Comparison of ENCODE assay signal across 9 cellular contexts in genomic region chr3:111668321-111668720, GRCh38. TPM values are rescaled to one million over a fixed set of nuclear protein-coding genes. Genes with fewer than 3 reads are reported as not detected.
DNase-seq lines count a peak whose midpoint lies in the region; ATAC-seq and TF ChIP-seq lines count a peak whose summit lies in the region.
"Had no signal": no experiment of that assay in that cellular context is flagged by ENCODE, and none has a peak within 500 bp of the region (broad histone marks: within the 10 kb centered on the region; RNA-seq: fewer than 3 reads in every experiment).

No MANE protein-coding gene starts in this region.

- ATAC-seq in naive thymus-derived CD8-positive, alpha-beta T cell, result no peak
- ATAC-seq in HG03469 (IDR thresholded peaks at IDR 0.05; ENCODE audit: unreplicated experiment), result no peak

- H3K4me1 Mint-ChIP-seq in activated CD4-positive, alpha-beta T cell treated with anti-CD3 and anti-CD28 coated beads, Interleukin-2, amount 10 ng/mL, durations not matched to agents 7 days and 5 days, result peaks cover 75% of the 10 kb centered on the region
- H3K4me1 Mint-ChIP-seq in activated naive CD8-positive, alpha-beta T cell (ENCODE audit: low read depth), result peaks cover 71% of the 10 kb centered on the region
- peaks cover 25 to 69% (median 59%) of the 10 kb centered on the region in 4 donors for H3K4me1 Mint-ChIP-seq in naive thymus-derived CD8-positive, alpha-beta T cell

- H3K79me2 ChIP-seq in KMS-11 (ENCODE audit: insufficient read depth, low read depth), result no peaks in the 10 kb centered on the region

- peaks cover 58% of the 10 kb centered on the region for H3K36me3 Mint-ChIP-seq in activated CD4-positive, alpha-beta T cell treated with anti-CD3 and anti-CD28 coated beads, Interleukin-2, amount 10 ng/mL, durations not matched to agents 7 days and 5 days (ENCODE audit: low read depth)
- H3K36me3 Mint-ChIP-seq in activated naive CD8-positive, alpha-beta T cell, result peaks cover 11% of the 10 kb centered on the region
- peaks cover 4 to 18% (median 17%) of the 10 kb centered on the region in 3 donors for H3K36me3 Mint-ChIP-seq in naive thymus-derived CD8-positive, alpha-beta T cell

- no peaks in the 10 kb centered on the region for H3K27me3 Mint-ChIP-seq in activated CD4-positive, alpha-beta T cell treated with anti-CD3 and anti-CD28 coated beads, Interleukin-2, amount 10 ng/mL, durations not matched to agents 7 days and 5 days
- H3K27me3 Mint-ChIP-seq in activated naive CD8-positive, alpha-beta T cell, result no peaks in the 10 kb centered on the region
- H3K27me3 Mint-ChIP-seq in naive thymus-derived CD8-positive, alpha-beta T cell, result no peaks in the 10 kb centered on the region

- H3K27me3 ChIP-seq in KMS-11 (ENCODE audit: insufficient read depth, low read depth), result no peaks in the 10 kb centered on the region
- H3K27me3 ChIP-seq: adrenal gland had no signal

- no peaks in the 10 kb centered on the region for H4K20me1 ChIP-seq in KMS-11 (ENCODE audit: insufficient read depth)

- H3K27ac Mint-ChIP-seq in activated CD4-positive, alpha-beta T cell treated with anti-CD3 and anti-CD28 coated beads, Interleukin-2, amount 10 ng/mL, durations not matched to agents 7 days and 5 days, result peak overlapping the region; percentile 76
- peak overlapping the region; percentile 89 for H3K27ac Mint-ChIP-seq in activated naive CD8-positive, alpha-beta T cell
- peak overlapping the region in 9 of 10 donors; percentile 56 to 95 (median 85) for H3K27ac Mint-ChIP-seq in naive thymus-derived CD8-positive, alpha-beta T cell

- no peak overlapping the region for H3K4me3 ChIP-seq in KMS-11 (IDR thresholded peaks at IDR 0.05; ENCODE audit: insufficient read depth, low read depth, low read length)
- H3K4me3 ChIP-seq: adrenal gland had no signal

- no peak overlapping the region for H3K27ac ChIP-seq in KMS-11

- peaks cover 16% of the 10 kb centered on the region for H3K9me3 Mint-ChIP-seq in activated CD4-positive, alpha-beta T cell treated with anti-CD3 and anti-CD28 coated beads, Interleukin-2, amount 10 ng/mL, durations not matched to agents 7 days and 5 days
- H3K9me3 Mint-ChIP-seq in activated naive CD8-positive, alpha-beta T cell (ENCODE audit: low read depth), result no peaks in the 10 kb centered on the region
- peaks cover 0 to 11% (median 3%) of the 10 kb centered on the region in 9 donors for H3K9me3 Mint-ChIP-seq in naive thymus-derived CD8-positive, alpha-beta T cell

- peaks cover 21% of the 10 kb centered on the region for H3K4me1 ChIP-seq in KMS-11 (ENCODE audit: low read depth, poor library complexity, severe bottlenecking)
- H3K4me1 ChIP-seq: adrenal gland had no signal

- no peak for DNase-seq in activated CD4-positive, alpha-beta T cell treated with anti-CD3 and anti-CD28 coated beads, Interleukin-2, amount 10 ng/mL, durations not matched to agents 7 days and 5 days
- no peak for DNase-seq in activated CD4-positive, alpha-beta T cell treated with anti-CD3 and anti-CD28 coated beads, Interleukin-2, amount 50 U/mL, for 1 hour
- no peak for DNase-seq in naive thymus-derived CD8-positive, alpha-beta T cell
- DNase-seq in AG08395 (ENCODE audit: low spot score) (no peak), middle frontal gyrus (ENCODE audit: extremely low spot score, low spot score) (no peak)

- H2AFZ ChIP-seq in KMS-11 (ENCODE audit: low read depth), result peak overlapping the region; percentile 30; the same call in 1 of the 2 replicates

- no peak for TF ChIP-seq CTCF in KMS-11 (conservative IDR thresholded peaks at IDR 0.05; ENCODE audit: low read depth, low read length)

- POLR2A ChIA-PET in activated CD4-positive, alpha-beta T cell treated with anti-CD3 and anti-CD28 coated beads, Interleukin-2, amount 10 ng/mL, durations not matched to agents 7 days and 5 days (lab: Charles Lee), result no interaction called here
- POLR2A ChIA-PET in naive thymus-derived CD8-positive, alpha-beta T cell (lab: Charles Lee), result interaction anchor here (0.6 to 2.3 kb wide), 7 partner anchors 23 to 365 kb away, joined by 3 to 14 read pairs (median 4); partner anchors contain the start of gene ABHD10

- no peaks in the 10 kb centered on the region for H3K36me3 ChIP-seq in KMS-11 (ENCODE audit: insufficient read depth)
- H3K36me3 ChIP-seq: adrenal gland had no signal

- no peak overlapping the region for H3K4me3 Mint-ChIP-seq in activated CD4-positive, alpha-beta T cell treated with anti-CD3 and anti-CD28 coated beads, Interleukin-2, amount 10 ng/mL, durations not matched to agents 7 days and 5 days
- H3K4me3 Mint-ChIP-seq in activated naive CD8-positive, alpha-beta T cell, result no peak overlapping the region
- peak overlapping the region in 5 of 10 donors; percentile 15 to 72 (median 54) for H3K4me3 Mint-ChIP-seq in naive thymus-derived CD8-positive, alpha-beta T cell

- CTCF ChIA-PET in activated CD4-positive, alpha-beta T cell treated with anti-CD3 and anti-CD28 coated beads, Interleukin-2, amount 10 ng/mL, durations not matched to agents 7 days and 5 days (lab: Charles Lee), result interaction anchor here (0.6 to 3.8 kb wide), 18 partner anchors 13 to 595 kb away, joined by 3 to 13 read pairs (median 3); no protein-coding TSS in a partner anchor

- no peak overlapping the region for H3K9ac ChIP-seq in KMS-11

- H3K4me2 ChIP-seq in KMS-11, result peak overlapping the region; percentile 21; the same call in 1 of the 2 replicates

RNA-seq across cellular contexts. Expression of gene PLCXD2, which starts 6.2 kb away (rescaled TPM):
- total RNA-seq in activated CD4-positive, alpha-beta T cell treated with anti-CD3 and anti-CD28 coated beads, Interleukin-2, amount 10 ng/mL, durations not matched to agents 7 days and 5 days, result 10 to 100 TPM; 11.6 to 12.6 TPM
- 10 to 100 TPM; 11.6 to 12.3 TPM for total RNA-seq in naive thymus-derived CD8-positive, alpha-beta T cell
- polyA plus RNA-seq in naive thymus-derived CD8-positive, alpha-beta T cell, result 1 to 10 TPM; 2.3 to 2.5 (median 2.4) TPM
